ENCODE assay signal across 8 cellular contexts in genomic region chr16:31202402-31203385, GRCh38. TPM values are rescaled to one million over a fixed set of nuclear protein-coding genes. Genes with fewer than 3 reads are reported as not detected.
DNase-seq lines count a peak whose midpoint lies in the region; ATAC-seq, FAIRE-seq and TF ChIP-seq lines count a peak whose summit lies in the region.

TSS of gene PYCARD (minus strand) at chr16:31202760. CDS start at chr16:31202690, 70 bp downstream.

- peak; percentile 42 for DNase-seq in GF-D8 (lab: John Stamatoyannopoulos, UW)
- peak; percentile 76 for DNase-seq in GM23248
- peak; percentile 72 for DNase-seq in NOMO-1 treated with DMSO at 0.1 percent for 48 hours (lab: John Stamatoyannopoulos, UW; ENCODE audit: unreplicated experiment)
- DNase-seq in GM12878 (ENCODE audit: low read depth, low spot score): no peak
- peak; percentile 54 for DNase-seq in iPS-NIHi7 (ENCODE audit: extremely low spot score)
- DNase-seq in small intestine: peak; percentile 87
- DNase-seq in LoVo (ENCODE audit: low spot score): no peak
- DNase-seq in NAMALWA (ENCODE audit: low spot score): no peak

- TF ChIP-seq RAD21 in GM12878 (IDR thresholded peaks at IDR 0.05; ENCODE audit: insufficient read depth, low read depth, low read length): no peak

- RAD21 ChIA-PET in GM12878 (lab: Charles Lee; ENCODE audit: unreplicated experiment): interaction anchor here (0.7 to 3.1 kb wide), 17 partner anchors 8 to 241 kb away, joined by 3 to 14 read pairs (median 6); partner anchors contain the start of genes FUS and ITGAX

- in situ Hi-C loops in GM23248 (cut with MboI) (loop anchor here (10.0 to 25.0 kb wide), 2 partner anchors 242 to 510 kb away; partner anchors contain the start of gene ZNF843), GM12878 (cut with MboI) (loop anchor here (5.0 to 10.0 kb wide), 2 partner anchors 240 to 672 kb away; partner anchors contain the start of genes ZNF267 and ZNF843)

- H3K9ac ChIP-seq in GM23248 (peak within 1 kb of the TSS; percentile 68), GM12878 (ENCODE audit: control insufficient read depth, insufficient read depth, low read length) (peak within 1 kb of the TSS; percentile 74)

- CTCF ChIA-PET in GM12878 (lab: Yijun Ruan, JAX): interaction anchor here (0.6 to 3.5 kb wide), 13 partner anchors 20 to 258 kb away, joined by 3 to 26 read pairs (median 4); partner anchors contain the start of genes FUS and ZNF843

- POLR2A ChIA-PET in GM12878 (lab: Charles Lee): interaction anchor here (0.7 to 3.5 kb wide), 13 partner anchors 9 to 151 kb away, joined by 3 to 26 read pairs (median 4); partner anchors contain the start of genes FUS, ITGAM and KAT8

- H3K9me3 ChIP-seq in GM23248 (ENCODE audit: low read depth) (no peaks in the 10 kb centered on the region), GM12878 (replicated peaks; ENCODE audit: control insufficient read depth, insufficient read depth, low read length) (no peaks in the 10 kb centered on the region), small intestine (ENCODE audit: control insufficient read depth, low read depth) (no peaks in the 10 kb centered on the region)

- H2AFZ ChIP-seq in GM23248 (peak within 1 kb of the TSS; percentile 94), GM12878 (ENCODE audit: control insufficient read depth, low read depth, low read length) (peak within 1 kb of the TSS; percentile 81)

- peak within 1 kb of the TSS; percentile 94 for H3K4me2 ChIP-seq in GM23248 (ENCODE audit: unreplicated experiment)
- peak within 1 kb of the TSS; percentile 91 for H3K4me2 ChIP-seq in GM12878 (ENCODE audit: control insufficient read depth, insufficient read depth)

- H3K4me3 ChIP-seq in GM23248 (peak within 1 kb of the TSS; percentile 82), GM12878 (peak within 1 kb of the TSS; percentile 86), small intestine (ENCODE audit: low read depth in 1 of 2, low read length in 2 of 2) (peak within 1 kb of the TSS; percentile 70 to 79)

- no peaks in the 10 kb centered on the region for H3K79me2 ChIP-seq in GM23248 (ENCODE audit: insufficient read depth)
- H3K79me2 ChIP-seq in GM12878 (ENCODE audit: control insufficient read depth, insufficient read depth, low read length): peaks cover 3% of the 10 kb centered on the region; the same call in 1 of the 2 replicates

- intact Hi-C loops in GM12878 (cut with micrococcal nuclease; ENCODE audit: unreplicated experiment): loop anchor here (1.0 to 5.0 kb wide), 4 partner anchors 85 to 240 kb away; partner anchors contain the start of gene ZNF843

- peak; percentile 51 for ATAC-seq in GM12878

- 0 out of 2 replicates have a peak, but pooled peaks cover 4% of the 10 kb centered on the region for H4K20me1 ChIP-seq in GM23248 (ENCODE audit: insufficient read depth)
- H4K20me1 ChIP-seq in GM12878 (ENCODE audit: control insufficient read depth, insufficient read depth): no peaks in the 10 kb centered on the region

- TF ChIP-seq POLR2A in GM12878 (IDR thresholded peaks at IDR 0.05; ENCODE audit: low read depth, low read length): peak; percentile 76

- no peak for TF ChIP-seq EP300 in GM12878 (IDR thresholded peaks at IDR 0.05; ENCODE audit: borderline replicate concordance in 1 of 2, control insufficient read depth in 1 of 2, low read depth in 2 of 2, low read length in 2 of 2)

- FAIRE-seq in GM12878 (lab: Jason Lieb, UNC) (peak; percentile 31), small intestine (lab: Jason Lieb, UNC) (no peak)

- H3K27me3 ChIP-seq in GM23248 (replicated peaks; ENCODE audit: insufficient read depth) (no peaks in the 10 kb centered on the region), GM12878 (replicated peaks in 1 of 2; ENCODE audit: control insufficient read depth in 2 of 2, insufficient read depth in 2 of 2, low read length in 1 of 2) (no peaks in the 10 kb centered on the region), small intestine (ENCODE audit: control insufficient read depth in 2 of 2, insufficient read depth in 2 of 2, low read length in 2 of 2) (no peaks in the 10 kb centered on the region)

- H3K27ac ChIP-seq in GM23248: no peak within 1 kb of the TSS
- H3K27ac ChIP-seq in GM12878 (ENCODE audit: control insufficient read depth, insufficient read depth): peak within 1 kb of the TSS; percentile 76
- peak within 1 kb of the TSS; percentile 82 to 95 for H3K27ac ChIP-seq in small intestine (ENCODE audit: low read depth in 1 of 2, low read length in 1 of 2)

- SMC1A ChIA-PET in GM12878 (lab: Charles Lee; ENCODE audit: uncharacterized antibody, unreplicated experiment): interaction anchor here (0.6 to 2.2 kb wide), 19 partner anchors 13 to 228 kb away, joined by 3 to 14 read pairs (median 3); partner anchors contain the start of genes ITGAM, ITGAX and PYDC1

- H3K9me2 ChIP-seq in GM23248 (ENCODE audit: insufficient read depth): no peaks in the 10 kb centered on the region

- BruUV-seq in GM12878 (replicated peaks; lab: Mats Ljungman, UMichigan): no TSS peak

- H3F3A ChIP-seq in GM23248 (ENCODE audit: insufficient read depth): peaks cover 38% of the 10 kb centered on the region

- no peak for TF ChIP-seq CTCF in GM12878 (IDR thresholded peaks at IDR 0.05 in 2 of 3, conservative IDR thresholded peaks at IDR 0.05 in 1 of 3; ENCODE audit: control insufficient read depth in 2 of 3, extremely low read depth in 1 of 3, insufficient read depth in 1 of 3, low read depth in 3 of 3, low read length in 3 of 3)

- WGBS in GM23248 (ENCODE audit: low coverage in 1 of 2, low lambda C conversion rate in 2 of 2, missing lambda C conversion rate in 2 of 2), 2 experiments: 2 to 4% methylated on average over 35 to 62 of the region's 71 CpGs
- WGBS in GM12878 (ENCODE audit: insufficient coverage, insufficient replicate concordance, low lambda C conversion rate, missing lambda C conversion rate): 2% methylated on average over 55 of the region's 71 CpGs
- 2 to 5% (median 3%) methylated on average over 65 to 71 of the region's 71 CpGs for WGBS in small intestine, 3 donors

- H3K36me3 ChIP-seq in GM23248 (ENCODE audit: low read depth) (no peaks in the 10 kb centered on the region), GM12878 (ENCODE audit: control insufficient read depth in 2 of 2, insufficient read depth in 2 of 2, low read length in 1 of 2) (peaks cover 0 to 4% of the 10 kb centered on the region in 2 experiments; a peak in 2 of 4 replicates), small intestine (ENCODE audit: control insufficient read depth in 2 of 2, insufficient read depth in 2 of 2, low read length in 2 of 2) (no peaks in the 10 kb centered on the region)

- H3K4me1 ChIP-seq in GM23248 (ENCODE audit: insufficient read depth) (peaks cover 9% of the 10 kb centered on the region; the same call in 1 of the 2 replicates), GM12878 (ENCODE audit: control insufficient read depth, insufficient read depth, low read length) (peaks cover 24% of the 10 kb centered on the region), small intestine (ENCODE audit: control insufficient read depth in 2 of 2, insufficient read depth in 1 of 2, low read depth in 1 of 2, low read length in 1 of 2) (peaks cover 0 to 13% of the 10 kb centered on the region in 2 donors)

TF ChIP-seq in GM12878, 131 proteins besides CTCF, POLR2A, EP300 and RAD21 (continues in another document):
- no peak for TF ChIP-seq CEBPZ (IDR thresholded peaks at IDR 0.05; ENCODE audit: low read depth, low read length)

RNA-seq across cellular contexts. Expression of gene PYCARD, which starts in this region (rescaled TPM):
- total RNA-seq in GM23248 (2014; rRNA removed; shearing (Covaris generic)): 20.1 and 28.1 TPM in 2 replicates
- polyA plus RNA-seq in GM23248 (2016; fragmentation: Nextera tagmentation; extraction: Ambion mirVana) (23.1 and 24.3 TPM in 2 replicates), GM12878 (2011; rRNA removed) (11.9 and 26.9 TPM in 2 replicates), GM12878 (2014; fragmentation: Illumina TruSeq; extraction: Trizol) (2.0 and 18.3 TPM in 2 replicates), GM12878 (2014; fragmentation: Nextera tagmentation; extraction: Ambion mirVana) (10 to 100 TPM in 1 of 2 experiments, 1 to 10 TPM in 1; 5.1 to 14.9 TPM), GM12878 (2014; rRNA removed) (94.1 and 106 TPM in 2 replicates), GM12878 (2016; fragmentation: Nextera tagmentation; extraction: Ambion mirVana) (10 to 100 TPM; 61.5 to 70.9 TPM), small intestine (100 to 1,000 TPM; 134 to 247 (median 207) TPM)
- total RNA-seq in GM12878 (2013; cell fraction: nucleolus; rRNA removed): 3.2 and 5.1 TPM in 2 replicates
- total RNA-seq in GM12878 (2014; rRNA removed) (65.7 and 81.4 TPM in 2 replicates), GM12878 (2014; rRNA removed; fragmentation: Illumina TruSeq; extraction: Trizol) (32.0 and 32.2 TPM in 2 replicates), GM12878 (2021) (59.5 and 65.7 TPM in 2 replicates)
- polyA plus RNA-seq in GM12878 (2011; ENCODE audit: low read depth): 10.6 TPM
- polyA plus RNA-seq in GM12878 (2011; cell fraction: cytosol; rRNA removed): 41.7 and 76.2 TPM in 2 replicates
- 43.4 and 46.9 TPM in 2 replicates for polyA plus RNA-seq in GM12878 (2011; cell fraction: nucleus; rRNA removed)
- polyA plus RNA-seq in GM12878 (2012): 34.9 and 40.3 TPM in 2 replicates
- polyA minus RNA-seq in GM12878 (2011; rRNA and poly(A)+ RNA removed): 8.2 and 21.7 TPM in 2 replicates
- 13.0 and 15.6 TPM in 2 replicates for polyA minus RNA-seq in GM12878 (2011; cell fraction: cytosol; rRNA and poly(A)+ RNA removed)
- 5.7 and 7.5 TPM in 2 replicates for polyA minus RNA-seq in GM12878 (2011; cell fraction: nucleus; rRNA and poly(A)+ RNA removed)

Comparison
In these comparisons a context has a peak if more than half of its experiments do, and no peak if none do; other contexts are left out.
1. DNase-seq: peak in GF-D8 (single experiment), GM23248 (single experiment), NOMO-1 treated with DMSO at 0.1 percent for 48 hours (single experiment), iPS-NIHi7 (single experiment) and small intestine (single experiment); none in GM12878 (single experiment), LoVo (single experiment) and NAMALWA (single experiment).
2. Peak in every context shown above with its lines, with median percentiles within 50 percentile points of each other: H3K4me3 ChIP-seq.